In the genomic region with DNA sequence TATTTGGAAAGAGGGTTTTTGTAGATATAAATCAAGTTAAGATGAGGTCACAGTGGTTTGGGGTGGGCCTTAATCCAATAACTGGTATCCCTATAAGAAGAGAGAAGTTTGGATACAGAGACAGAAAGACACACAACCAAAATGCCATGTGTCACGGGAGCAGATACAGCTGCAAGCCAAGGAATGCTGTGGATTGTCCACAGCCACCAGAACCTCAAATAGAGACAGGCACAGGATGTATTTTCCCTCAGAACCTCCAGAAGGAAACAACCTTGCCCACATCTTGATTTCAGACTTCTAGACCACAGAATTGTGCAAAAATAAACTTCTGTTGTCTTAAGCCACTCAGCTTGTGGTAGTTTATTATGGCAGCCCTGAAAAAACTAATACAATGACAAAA, we compare ENCODE assay signal across 39 cellular contexts.
"Had no signal": no experiment of that assay in that cellular context is flagged by ENCODE, and none has a peak within 500 bp of the region (broad histone marks: within the 10 kb centered on the region; RNA-seq: fewer than 3 reads in every experiment).

No MANE protein-coding gene starts in this region.

- H3K27ac Mint-ChIP-seq: activated CD4-positive, alpha-beta memory T cell treated with anti-CD3 and anti-CD28 coated beads, Interleukin-2, amount 10 ng/mL, durations not matched to agents 7 days and 5 days; activated CD4-positive, alpha-beta T cell treated with anti-CD3 and anti-CD28 coated beads for 36 hours; activated CD4-positive, alpha-beta T cell treated with anti-CD3 and anti-CD28 coated beads, Interleukin-2, amount 10 ng/mL, durations not matched to agents 7 days and 5 days; activated CD8-positive, alpha-beta memory T cell treated with anti-CD3 and anti-CD28 coated beads, Interleukin-2, amount 10 ng/mL, durations not matched to agents 7 days and 5 days; activated CD8-positive, alpha-beta T cell treated with anti-CD3 and anti-CD28 coated beads, Interleukin-2, amount 10 ng/mL, durations not matched to agents 7 days and 5 days; activated naive CD4-positive, alpha-beta T cell treated with anti-CD3 and anti-CD28 coated beads, Interleukin-2, amount 10 ng/mL, durations not matched to agents 7 days and 5 days; activated naive CD4-positive, alpha-beta T cell treated with anti-CD3 and anti-CD28 coated beads, Interleukin-2, amount 50 U/mL, for 24 hours; activated naive CD8-positive, alpha-beta T cell; activated naive CD8-positive, alpha-beta T cell treated with anti-CD3 and anti-CD28 coated beads, Interleukin-2, amount 10 ng/mL, durations not matched to agents 7 days and 5 days; activated naive CD8-positive, alpha-beta T cell treated with anti-CD3 and anti-CD28 coated beads, Interleukin-2, amount 50 U/mL, for 24 hours; activated T-cell treated with anti-CD3 and anti-CD28 coated beads, Interleukin-2, amount 50 U/mL, for 24 hours; activated T-helper 2 cell treated with anti-CD3 and anti-CD28 coated beads, Interferon-gamma antibody, Interleukin-2, Interleukin-4, amounts not matched to agents 10 μg/mL and 5 μg/mL and 100 μg/mL, durations not matched to agents 14 hours and 24 hours and 36 hours; brain; T-helper 1 cell treated with Interleukin-12 subunit alpha and Interleukin-12 subunit beta and Interleukin-4 antibody, amounts not matched to agents 30 μg/mL and 1 μg/mL, for 36 hours; T-helper 2 cell treated with Interferon-gamma antibody and Interleukin-4, amounts not matched to agents 5 μg/mL and 100 μg/mL, for 36 hours; WTC11 had no signal

- H3K36me3 ChIP-seq: WERI-Rb-1 had no signal

- H3K36me3 Mint-ChIP-seq: activated CD8-positive, alpha-beta memory T cell treated with anti-CD3 and anti-CD28 coated beads, Interleukin-2, amount 10 ng/mL, durations not matched to agents 7 days and 5 days; activated naive CD4-positive, alpha-beta T cell treated with anti-CD3 and anti-CD28 coated beads, Interleukin-2, amount 10 ng/mL, durations not matched to agents 7 days and 5 days; activated naive CD4-positive, alpha-beta T cell treated with anti-CD3 and anti-CD28 coated beads, Interleukin-2, amount 50 U/mL, for 24 hours; activated naive CD8-positive, alpha-beta T cell; activated naive CD8-positive, alpha-beta T cell treated with anti-CD3 and anti-CD28 coated beads, Interleukin-2, amount 10 ng/mL, durations not matched to agents 7 days and 5 days; WTC11 had no signal

- H3K27me3 Mint-ChIP-seq: activated naive CD4-positive, alpha-beta T cell treated with anti-CD3 and anti-CD28 coated beads, Interleukin-2, amount 10 ng/mL, durations not matched to agents 7 days and 5 days; brain; central memory CD8-positive, alpha-beta T cell had no signal

- H3K9me3 Mint-ChIP-seq: activated CD4-positive, alpha-beta memory T cell treated with anti-CD3 and anti-CD28 coated beads, Interleukin-2, amount 10 ng/mL, durations not matched to agents 7 days and 5 days; activated CD4-positive, alpha-beta T cell treated with anti-CD3 and anti-CD28 coated beads, Interleukin-2, amount 10 ng/mL, durations not matched to agents 7 days and 5 days; activated naive CD4-positive, alpha-beta T cell treated with anti-CD3 and anti-CD28 coated beads, Interleukin-2, amount 10 ng/mL, durations not matched to agents 7 days and 5 days; activated naive CD4-positive, alpha-beta T cell treated with anti-CD3 and anti-CD28 coated beads, Interleukin-2, amount 50 U/mL, for 24 hours; activated naive CD8-positive, alpha-beta T cell treated with anti-CD3 and anti-CD28 coated beads, Interleukin-2, amount 10 ng/mL, durations not matched to agents 7 days and 5 days; activated naive CD8-positive, alpha-beta T cell treated with anti-CD3 and anti-CD28 coated beads, Interleukin-2, amount 50 U/mL, for 24 hours; activated T-cell treated with anti-CD3 and anti-CD28 coated beads, Interleukin-2, amount 50 U/mL, for 24 hours; activated T-helper 2 cell treated with anti-CD3 and anti-CD28 coated beads, Interferon-gamma antibody, Interleukin-2, Interleukin-4, amounts not matched to agents 10 μg/mL and 5 μg/mL and 100 μg/mL, durations not matched to agents 14 hours and 24 hours and 36 hours; T-helper 1 cell treated with Interleukin-12 subunit alpha and Interleukin-12 subunit beta and Interleukin-4 antibody, amounts not matched to agents 30 μg/mL and 1 μg/mL, for 36 hours; T-helper 2 cell treated with Interferon-gamma antibody and Interleukin-4, amounts not matched to agents 5 μg/mL and 100 μg/mL, for 36 hours had no signal

- H3K4me1 Mint-ChIP-seq: activated CD4-positive, alpha-beta memory T cell treated with anti-CD3 and anti-CD28 coated beads, Interleukin-2, amount 10 ng/mL, durations not matched to agents 7 days and 5 days; activated CD4-positive, alpha-beta T cell treated with anti-CD3 and anti-CD28 coated beads for 36 hours; activated CD4-positive, alpha-beta T cell treated with anti-CD3 and anti-CD28 coated beads, Interleukin-2, amount 10 ng/mL, durations not matched to agents 7 days and 5 days; activated CD8-positive, alpha-beta memory T cell treated with anti-CD3 and anti-CD28 coated beads, Interleukin-2, amount 10 ng/mL, durations not matched to agents 7 days and 5 days; activated naive CD4-positive, alpha-beta T cell treated with anti-CD3 and anti-CD28 coated beads, Interleukin-2, amount 10 ng/mL, durations not matched to agents 7 days and 5 days; activated naive CD4-positive, alpha-beta T cell treated with anti-CD3 and anti-CD28 coated beads, Interleukin-2, amount 50 U/mL, for 24 hours; activated naive CD8-positive, alpha-beta T cell treated with anti-CD3 and anti-CD28 coated beads, Interleukin-2, amount 10 ng/mL, durations not matched to agents 7 days and 5 days; activated naive CD8-positive, alpha-beta T cell treated with anti-CD3 and anti-CD28 coated beads, Interleukin-2, amount 50 U/mL, for 24 hours; brain; central memory CD8-positive, alpha-beta T cell; WTC11 had no signal

- H3K4me3 ChIP-seq: cardiac muscle cell had no signal

- DNase-seq: activated CD4-positive, alpha-beta memory T cell treated with anti-CD3 and anti-CD28 coated beads, Interleukin-2, amount 10 ng/mL, durations not matched to agents 7 days and 5 days; activated CD4-positive, alpha-beta T cell treated with anti-CD3 and anti-CD28 coated beads for 1 hour; activated CD4-positive, alpha-beta T cell treated with anti-CD3 and anti-CD28 coated beads for 36 hours; activated CD4-positive, alpha-beta T cell treated with anti-CD3 and anti-CD28 coated beads for 48 hours; activated CD4-positive, alpha-beta T cell treated with anti-CD3 and anti-CD28 coated beads, Interleukin-2, amount 10 ng/mL, durations not matched to agents 7 days and 5 days; activated CD4-positive, alpha-beta T cell treated with anti-CD3 and anti-CD28 coated beads, Interleukin-2, amount 50 U/mL, for 48 hours; activated CD4-positive, CD25-positive, alpha-beta regulatory T cell; activated CD8-positive, alpha-beta memory T cell treated with anti-CD3 and anti-CD28 coated beads for 24 hours; activated CD8-positive, alpha-beta memory T cell treated with anti-CD3 and anti-CD28 coated beads, Interleukin-2, amount 10 ng/mL, durations not matched to agents 7 days and 5 days; activated CD8-positive, alpha-beta memory T cell treated with anti-CD3 and anti-CD28 coated beads, Interleukin-2, amount 50 U/mL, for 48 hours; activated CD8-positive, alpha-beta T cell treated with anti-CD3 and anti-CD28 coated beads, Interleukin-2, amount 10 ng/mL, durations not matched to agents 7 days and 5 days; activated effector memory CD4-positive, alpha-beta T cell treated with Interleukin-2 at 50 U/mL for 16 hours; activated gamma-delta T cell; activated naive CD4-positive, alpha-beta T cell treated with anti-CD3 and anti-CD28 coated beads, Interleukin-2, amount 10 ng/mL, durations not matched to agents 7 days and 5 days; activated naive CD4-positive, alpha-beta T cell treated with Interleukin-2 at 50 U/mL for 16 hours; activated naive CD8-positive, alpha-beta T cell treated with anti-CD3 and anti-CD28 coated beads, Interleukin-2, amount 10 ng/mL, durations not matched to agents 7 days and 5 days; activated naive CD8-positive, alpha-beta T cell treated with anti-CD3 and anti-CD28 coated beads, Interleukin-2, amount 50 U/mL, for 24 hours; activated T-cell treated with anti-CD3 and anti-CD28 coated beads, Interleukin-2, amount 50 U/mL, for 24 hours; activated T-cell treated with anti-CD3 and anti-CD28 coated beads, Interleukin-2, amount 50 U/mL, for 48 hours; amniotic stem cell; aorta; caudate nucleus; cerebellar nuclear complex; T-helper 1 cell; T-helper 2 cell; T-helper 9 cell; WERI-Rb-1 had no signal

- H3K27me3 ChIP-seq: cardiac muscle cell had no signal

- ATAC-seq: activated CD4-positive, alpha-beta T cell treated with anti-CD3 and anti-CD28 coated beads for 36 hours; activated CD4-positive, CD25-positive, alpha-beta regulatory T cell treated with anti-CD3 and anti-CD28 coated beads, Interleukin-2, amount 50 U/mL, for 24 hours; activated CD8-positive, alpha-beta memory T cell treated with anti-CD3 and anti-CD28 coated beads, Interleukin-2, amount 10 ng/mL, durations not matched to agents 7 days and 5 days; activated CD8-positive, alpha-beta T cell treated with anti-CD3 and anti-CD28 coated beads, Interleukin-2, amount 10 ng/mL, durations not matched to agents 7 days and 5 days; activated naive CD8-positive, alpha-beta T cell treated with anti-CD3 and anti-CD28 coated beads, Interleukin-2, amount 50 U/mL, for 24 hours; WTC11 had no signal

- H3K27ac ChIP-seq: cardiac muscle cell, WERI-Rb-1 had no signal

- H3K4me3 Mint-ChIP-seq: activated CD4-positive, alpha-beta memory T cell treated with anti-CD3 and anti-CD28 coated beads, Interleukin-2, amount 10 ng/mL, durations not matched to agents 7 days and 5 days; activated CD4-positive, alpha-beta T cell treated with anti-CD3 and anti-CD28 coated beads for 36 hours; activated CD4-positive, alpha-beta T cell treated with anti-CD3 and anti-CD28 coated beads, Interleukin-2, amount 10 ng/mL, durations not matched to agents 7 days and 5 days; activated CD8-positive, alpha-beta memory T cell treated with anti-CD3 and anti-CD28 coated beads, Interleukin-2, amount 10 ng/mL, durations not matched to agents 7 days and 5 days; activated CD8-positive, alpha-beta T cell treated with anti-CD3 and anti-CD28 coated beads, Interleukin-2, amount 10 ng/mL, durations not matched to agents 7 days and 5 days; activated naive CD4-positive, alpha-beta T cell treated with anti-CD3 and anti-CD28 coated beads, Interleukin-2, amount 10 ng/mL, durations not matched to agents 7 days and 5 days; activated naive CD4-positive, alpha-beta T cell treated with anti-CD3 and anti-CD28 coated beads, Interleukin-2, amount 50 U/mL, for 24 hours; activated naive CD8-positive, alpha-beta T cell; activated naive CD8-positive, alpha-beta T cell treated with anti-CD3 and anti-CD28 coated beads, Interleukin-2, amount 10 ng/mL, durations not matched to agents 7 days and 5 days; activated naive CD8-positive, alpha-beta T cell treated with anti-CD3 and anti-CD28 coated beads, Interleukin-2, amount 50 U/mL, for 24 hours; activated T-cell treated with anti-CD3 and anti-CD28 coated beads, Interleukin-2, amount 50 U/mL, for 24 hours; brain; central memory CD8-positive, alpha-beta T cell; T-helper 1 cell treated with Interleukin-12 subunit alpha and Interleukin-12 subunit beta and Interleukin-4 antibody, amounts not matched to agents 30 μg/mL and 1 μg/mL, for 36 hours; T-helper 2 cell treated with Interferon-gamma antibody and Interleukin-4, amounts not matched to agents 5 μg/mL and 100 μg/mL, for 36 hours; WTC11 had no signal

- FAIRE-seq: bronchial epithelial cell, TTC549 had no signal
